ENCODE assay signal across 24 cellular contexts in the genomic region with DNA sequence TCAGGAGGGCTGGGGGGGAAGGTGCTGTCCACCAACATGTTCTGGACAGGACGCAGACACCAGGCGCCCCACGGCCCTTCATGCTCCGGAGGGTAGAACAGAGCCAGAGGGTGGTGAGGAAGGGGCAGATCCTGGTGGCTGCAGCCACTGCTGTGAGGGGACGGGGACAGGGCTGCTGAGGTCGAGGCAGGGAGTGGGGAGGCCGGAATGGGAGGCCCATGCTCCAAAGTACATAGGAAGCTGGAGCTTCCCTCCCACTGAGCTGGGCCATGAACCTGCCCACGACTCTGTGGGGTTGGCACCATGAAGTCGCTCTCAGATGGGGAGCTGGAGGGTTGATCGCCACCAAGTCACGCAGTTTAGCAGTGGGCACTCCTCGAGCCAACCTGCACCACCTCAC.
"Had no signal": no experiment of that assay in that cellular context is flagged by ENCODE, and none has a peak within 500 bp of the region (broad histone marks: within the 10 kb centered on the region; RNA-seq: fewer than 3 reads in every experiment).

No MANE protein-coding gene starts in this region.

- H3K36me3 ChIP-seq: ascending aorta, brain microvascular endothelial cell, gastrocnemius medialis, uterus, WERI-Rb-1 had no signal

- H3K4me3 ChIP-seq: ascending aorta, gastrocnemius medialis, mucosa of descending colon, uterus had no signal

- H3K27ac ChIP-seq: ascending aorta, brain microvascular endothelial cell, gastrocnemius medialis, uterus, WERI-Rb-1 had no signal

- H3K27me3 ChIP-seq: ascending aorta, brain microvascular endothelial cell, gastrocnemius medialis, uterus had no signal

- H3K9me3 ChIP-seq: ascending aorta, gastrocnemius medialis, mucosa of descending colon, uterus had no signal

- H3K9me3 Mint-ChIP-seq: activated CD4-positive, alpha-beta T cell treated with anti-CD3 and anti-CD28 coated beads, Interleukin-2, amount 10 ng/mL, durations not matched to agents 24 days and 14 days; activated CD8-positive, alpha-beta T cell treated with anti-CD3 and anti-CD28 coated beads for 36 hours; activated naive CD8-positive, alpha-beta T cell treated with anti-CD3 and anti-CD28 coated beads for 36 hours; effector memory CD8-positive, alpha-beta T cell; neural crest cell; stimulated activated naive CD8-positive, alpha-beta T cell treated with anti-CD3 and anti-CD28 coated beads, Interleukin-15, amount 100 ng/mL, for 72 hours; type B pancreatic cell had no signal

- ATAC-seq: gastrocnemius medialis, left ventricle myocardium superior, mucosa of descending colon, right cardiac atrium had no signal

- H3K36me3 Mint-ChIP-seq: activated naive CD8-positive, alpha-beta T cell treated with anti-CD3 and anti-CD28 coated beads for 36 hours; type B pancreatic cell had no signal

- DNase-seq: activated CD4-positive, alpha-beta T cell treated with anti-CD3 and anti-CD28 coated beads, Interleukin-2, amount 10 ng/mL, durations not matched to agents 24 days and 14 days; activated CD4-positive, CD25-positive, alpha-beta regulatory T cell treated with anti-CD3 and anti-CD28 coated beads, Interleukin-2, amount 50 U/mL, for 72 hours; activated CD8-positive, alpha-beta T cell treated with anti-CD3 and anti-CD28 coated beads for 36 hours; activated effector memory CD4-positive, alpha-beta T cell treated with Interleukin-2 at 50 U/mL for 16 hours; activated naive CD4-positive, alpha-beta T cell treated with Interleukin-2 at 50 U/mL for 16 hours; activated naive CD8-positive, alpha-beta T cell treated with anti-CD3 and anti-CD28 coated beads for 36 hours; activated T-cell treated with anti-CD3 and anti-CD28 coated beads, Interleukin-2, amount 50 U/mL, for 48 hours; brain microvascular endothelial cell; cortex of kidney; effector memory CD8-positive, alpha-beta T cell; erythroblast; gastrocnemius medialis; glutamatergic neuron; left ventricle myocardium superior; stimulated activated CD4-positive, alpha-beta T cell treated with anti-CD3 and anti-CD28 coated beads, Interleukin-2, amount 100 ng/mL, for 48 hours; stimulated activated naive CD8-positive, alpha-beta T cell treated with anti-CD3 and anti-CD28 coated beads, Interleukin-15, amount 100 ng/mL, for 72 hours; T1000; uterus; WERI-Rb-1 had no signal

- H3K27ac Mint-ChIP-seq: activated CD4-positive, alpha-beta T cell treated with anti-CD3 and anti-CD28 coated beads, Interleukin-2, amount 10 ng/mL, durations not matched to agents 24 days and 14 days; activated CD8-positive, alpha-beta T cell treated with anti-CD3 and anti-CD28 coated beads for 36 hours; activated naive CD8-positive, alpha-beta T cell treated with anti-CD3 and anti-CD28 coated beads for 36 hours; effector memory CD8-positive, alpha-beta T cell; type B pancreatic cell had no signal

- H3K4me1 ChIP-seq: ascending aorta, gastrocnemius medialis, uterus had no signal

- H3K4me3 Mint-ChIP-seq: activated CD4-positive, alpha-beta T cell treated with anti-CD3 and anti-CD28 coated beads, Interleukin-2, amount 10 ng/mL, durations not matched to agents 24 days and 14 days; activated CD8-positive, alpha-beta T cell treated with anti-CD3 and anti-CD28 coated beads for 36 hours; activated naive CD8-positive, alpha-beta T cell treated with anti-CD3 and anti-CD28 coated beads for 36 hours; type B pancreatic cell had no signal

- H3K27me3 Mint-ChIP-seq: activated naive CD8-positive, alpha-beta T cell treated with anti-CD3 and anti-CD28 coated beads for 36 hours; effector memory CD8-positive, alpha-beta T cell; stimulated activated naive CD8-positive, alpha-beta T cell treated with anti-CD3 and anti-CD28 coated beads, Interleukin-15, amount 100 ng/mL, for 72 hours had no signal
